In genomic region chr3:120908803-120909601, GRCh38 we compare ENCODE assay signal across 8 cellular contexts. TPM values are rescaled to one million over a fixed set of nuclear protein-coding genes. Genes with fewer than 3 reads are reported as not detected.
DNase-seq lines count a peak whose midpoint lies in the region; ATAC-seq and TF ChIP-seq lines count a peak whose summit lies in the region.

No MANE protein-coding gene starts in this region.

- intact Hi-C loops in CD8-positive, alpha-beta T cell (cut with DNase I, micrococcal nuclease): no loop called here
- intact Hi-C loops in ovary (cut with DNase I): no loop called here

- no peaks in the 10 kb centered on the region for H3K36me3 ChIP-seq in CD8-positive, alpha-beta T cell (ENCODE audit: insufficient read depth, low read length)
- H3K36me3 ChIP-seq in ovary: no peaks in the 10 kb centered on the region

- peak overlapping the region; percentile 61 for H3K4me3 Mint-ChIP-seq in CD8-positive, alpha-beta T cell

- POLR2A ChIA-PET in CD8-positive, alpha-beta T cell (lab: Charles Lee): no interaction called here

- peaks cover 48% of the 10 kb centered on the region for H3K27me3 Mint-ChIP-seq in CD8-positive, alpha-beta T cell (ENCODE audit: low read depth)

- peak overlapping the region; percentile 48 for H3K4me3 ChIP-seq in CD8-positive, alpha-beta T cell (ENCODE audit: low read depth, low read length)
- peak overlapping the region; percentile 54 for H3K4me3 ChIP-seq in Jurkat, Clone E6-1 (ENCODE audit: low read length)
- H3K4me3 ChIP-seq in coronary artery: peak overlapping the region; percentile 72
- H3K4me3 ChIP-seq in ovary: peak overlapping the region; percentile 62

- WGBS in ovary, 3 donors: 0 to 1% (median 0%) methylated on average over 26 of the region's 26 CpGs

- TF ChIP-seq EP300 in ovary (IDR thresholded peaks at IDR 0.05): no peak

- H3K9me3 ChIP-seq in CD8-positive, alpha-beta T cell (ENCODE audit: low read length): no peaks in the 10 kb centered on the region
- H3K9me3 ChIP-seq in ovary: no peaks in the 10 kb centered on the region

- no peak for TF ChIP-seq CTCF in CD8-positive, alpha-beta T cell (IDR thresholded peaks at IDR 0.05)
- no peak for TF ChIP-seq CTCF in coronary artery (IDR thresholded peaks at IDR 0.05)
- no peak for TF ChIP-seq CTCF in ovary (IDR thresholded peaks at IDR 0.05)

- peaks cover 15% of the 10 kb centered on the region for H3K4me1 Mint-ChIP-seq in CD8-positive, alpha-beta T cell (ENCODE audit: low read depth)

- CTCF ChIA-PET in CD8-positive, alpha-beta T cell (lab: Charles Lee): no interaction called here

- TF ChIP-seq POLR2A in ovary (IDR thresholded peaks at IDR 0.05): no peak

- H3K27ac ChIP-seq in CD8-positive, alpha-beta T cell (ENCODE audit: low read depth, low read length): no peak overlapping the region
- no peak overlapping the region for H3K27ac ChIP-seq in coronary artery
- peak overlapping the region in 1 of 2 donors; percentile 71 for H3K27ac ChIP-seq in ovary

- no peaks in the 10 kb centered on the region for H3K9me3 Mint-ChIP-seq in CD8-positive, alpha-beta T cell

- H3K27me3 ChIP-seq in CD8-positive, alpha-beta T cell (ENCODE audit: insufficient read depth, low read length): peaks cover 14% of the 10 kb centered on the region
- no peaks in the 10 kb centered on the region for H3K27me3 ChIP-seq in ovary

- DNase-seq in CD8-positive, alpha-beta T cell: peak in 1 of 7 experiments; percentile 17
- peak; percentile 19 for DNase-seq in Jurkat, Clone E6-1 (ENCODE audit: low read depth, low spot score)
- DNase-seq in coronary artery (ENCODE audit: low spot score) (no peak), ovary (peak in 3 of 5 donors; percentile 55 to 70 (median 60)), cerebellar cortex (ENCODE audit: low spot score) (no peak), NCI-H1436 (lab: John Stamatoyannopoulos, UW) (no peak), GDM1 (lab: John Stamatoyannopoulos, UW) (no peak)

- ATAC-seq in CD8-positive, alpha-beta T cell: no peak
- no peak for ATAC-seq in HG03571 (IDR thresholded peaks at IDR 0.05; ENCODE audit: unreplicated experiment)

- H3K36me3 Mint-ChIP-seq in CD8-positive, alpha-beta T cell: no peaks in the 10 kb centered on the region

- H3K4me1 ChIP-seq in CD8-positive, alpha-beta T cell (ENCODE audit: insufficient read depth, low read length): peaks cover 11% of the 10 kb centered on the region
- H3K4me1 ChIP-seq in ovary (ENCODE audit: insufficient read depth): no peaks in the 10 kb centered on the region

- no peak overlapping the region for H3K27ac Mint-ChIP-seq in CD8-positive, alpha-beta T cell

RNA-seq across cellular contexts. Expression of gene STXBP5L, which starts 1.0 kb away (rescaled TPM):
- total RNA-seq in CD8-positive, alpha-beta T cell: not detected
- polyA plus RNA-seq in Jurkat, Clone E6-1 (2012; ENCODE audit: insufficient read depth, insufficient read length): 3.2 TPM
- total RNA-seq in ovary: 10 to 100 TPM in 6 of 7 donors, 1 to 10 TPM in 1; 7.6 to 50.2 (median 25.0) TPM
- polyA plus RNA-seq in ovary: 1 to 10 TPM; 2.5 to 2.8 TPM

Comparison
In these comparisons a context has a peak if more than half of its experiments do, and no peak if none do; other contexts are left out.
1. DNase-seq: peak in Jurkat, Clone E6-1 (single experiment) and ovary (3 of 5); none in coronary artery (single experiment), cerebellar cortex (single experiment), NCI-H1436 (single experiment) and GDM1 (single experiment).
2. RNA of gene STXBP5L, which starts 1.0 kb away (total RNA-seq): 7.6 to 50.2 TPM in ovary; not detected in CD8-positive, alpha-beta T cell; every median in the first group is over 4 times any median in the second.
3. Peak in every context shown above with its lines, with median percentiles within 50 percentile points of each other: H3K4me3 ChIP-seq.